10 cellular contexts compared by ENCODE assay signal in the genomic region with DNA sequence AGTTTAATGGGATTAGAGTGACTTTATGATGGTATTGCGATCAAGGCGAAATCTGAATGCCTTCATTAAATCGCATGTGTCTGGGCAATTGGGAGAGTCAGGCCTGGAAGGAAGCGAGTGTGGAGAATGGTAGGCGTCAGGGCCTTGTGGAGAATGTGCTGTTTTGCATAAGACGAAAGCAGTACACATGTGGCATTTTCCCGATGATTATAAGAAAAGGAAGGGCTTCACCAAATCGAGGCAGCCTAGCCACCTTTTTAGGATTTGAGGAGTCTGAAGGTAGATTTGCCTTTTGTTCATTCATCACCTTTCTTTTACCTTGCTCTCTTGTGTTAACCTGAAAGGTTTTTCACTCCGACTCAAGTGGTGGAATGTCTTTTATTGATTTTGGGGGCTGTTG. TPM values are rescaled to one million over a fixed set of nuclear protein-coding genes. Genes with fewer than 3 reads are reported as not detected.
DNase-seq lines count a peak whose midpoint lies in the region; TF ChIP-seq lines count a peak whose summit lies in the region.
"Had no signal": no experiment of that assay in that cellular context is flagged by ENCODE, and none has a peak within 500 bp of the region (broad histone marks: within the 10 kb centered on the region; RNA-seq: fewer than 3 reads in every experiment).

No MANE protein-coding gene starts in this region.

- intact Hi-C loops in activated T-helper 1 cell treated with anti-CD3 and anti-CD28 coated beads, Interleukin-12 subunit alpha, Interleukin-12 subunit beta, Interleukin-2, Interleukin-4 antibody, amounts not matched to agents 30 ng/mL and 10 ng/mL and 1 ng/mL, durations not matched to agents 14 hours and 24 hours and 36 hours (cut with micrococcal nuclease) = no loop called here

- H3K27me3 Mint-ChIP-seq in HFFc6 (ENCODE audit: insufficient read depth) (no peaks in the 10 kb centered on the region; the same call in 1 of the 2 replicates), brain (no peaks in the 10 kb centered on the region)
- H3K27me3 Mint-ChIP-seq in activated T-helper 1 cell treated with anti-CD3 and anti-CD28 coated beads, Interleukin-12 subunit alpha, Interleukin-12 subunit beta, Interleukin-2, Interleukin-4 antibody, amounts not matched to agents 30 ng/mL and 10 ng/mL and 1 ng/mL, durations not matched to agents 14 hours and 24 hours and 36 hours (ENCODE audit: insufficient read depth) = peaks cover 58% of the 10 kb centered on the region
- peaks cover 26 to 74% of the 10 kb centered on the region in 2 donors for H3K27me3 Mint-ChIP-seq in CD8-positive, alpha-beta memory T cell

- H3K36me3 ChIP-seq in CD8-positive, alpha-beta memory T cell (ENCODE audit: insufficient read depth, low read length) = no peaks in the 10 kb centered on the region

- H3K27ac ChIP-seq in temporal lobe (ENCODE audit: low read depth, low read length) = peak overlapping the region; percentile 94
- no peak overlapping the region for H3K27ac ChIP-seq in CD8-positive, alpha-beta memory T cell (ENCODE audit: low read depth, low read length)
- H3K27ac ChIP-seq: RWPE1 had no signal

- H3K4me1 ChIP-seq in CD8-positive, alpha-beta memory T cell (ENCODE audit: insufficient read depth, low read length) = no peaks in the 10 kb centered on the region

- CTCF ChIA-PET in CD8-positive, alpha-beta memory T cell (lab: Charles Lee) = no interaction called here

- peaks cover 89% of the 10 kb centered on the region for H3K4me1 Mint-ChIP-seq in HFFc6 (ENCODE audit: low read depth)
- peaks cover 90% of the 10 kb centered on the region for H3K4me1 Mint-ChIP-seq in brain
- no peaks in the 10 kb centered on the region for H3K4me1 Mint-ChIP-seq in activated T-helper 1 cell treated with anti-CD3 and anti-CD28 coated beads, Interleukin-12 subunit alpha, Interleukin-12 subunit beta, Interleukin-2, Interleukin-4 antibody, amounts not matched to agents 30 ng/mL and 10 ng/mL and 1 ng/mL, durations not matched to agents 14 hours and 24 hours and 36 hours (ENCODE audit: low read depth)
- H3K4me1 Mint-ChIP-seq in CD8-positive, alpha-beta memory T cell = peaks cover 14 to 31% (median 16%) of the 10 kb centered on the region in 3 donors

- POLR2A ChIA-PET in CD8-positive, alpha-beta memory T cell (lab: Charles Lee) = no interaction called here

- H3K4me3 Mint-ChIP-seq in HFFc6 = peak overlapping the region; percentile 85
- H3K4me3 Mint-ChIP-seq in brain = peak overlapping the region; percentile 84 to 90 (median 86)
- no peak overlapping the region for H3K4me3 Mint-ChIP-seq in activated T-helper 1 cell treated with anti-CD3 and anti-CD28 coated beads, Interleukin-12 subunit alpha, Interleukin-12 subunit beta, Interleukin-2, Interleukin-4 antibody, amounts not matched to agents 30 ng/mL and 10 ng/mL and 1 ng/mL, durations not matched to agents 14 hours and 24 hours and 36 hours
- peak overlapping the region in 1 of 7 donors; percentile 12 for H3K4me3 Mint-ChIP-seq in CD8-positive, alpha-beta memory T cell

- TF ChIP-seq CTCF in HFFc6 (IDR thresholded peaks at IDR 0.05) = no peak
- no peak for TF ChIP-seq CTCF in brain (conservative IDR thresholded peaks at IDR 0.05)

- H3K27ac Mint-ChIP-seq in HFFc6 (peak overlapping the region; percentile 98), brain (peak overlapping the region; percentile 99 to 100 (median 99))
- no peak overlapping the region for H3K27ac Mint-ChIP-seq in activated T-helper 1 cell treated with anti-CD3 and anti-CD28 coated beads, Interleukin-12 subunit alpha, Interleukin-12 subunit beta, Interleukin-2, Interleukin-4 antibody, amounts not matched to agents 30 ng/mL and 10 ng/mL and 1 ng/mL, durations not matched to agents 14 hours and 24 hours and 36 hours
- H3K27ac Mint-ChIP-seq in CD8-positive, alpha-beta memory T cell = peak overlapping the region in 2 of 8 donors; percentile 34 to 62

- H3K36me3 Mint-ChIP-seq in HFFc6 (ENCODE audit: low read depth) (peaks cover 47% of the 10 kb centered on the region), brain (peaks cover 56% of the 10 kb centered on the region)
- H3K36me3 Mint-ChIP-seq in activated T-helper 1 cell treated with anti-CD3 and anti-CD28 coated beads, Interleukin-12 subunit alpha, Interleukin-12 subunit beta, Interleukin-2, Interleukin-4 antibody, amounts not matched to agents 30 ng/mL and 10 ng/mL and 1 ng/mL, durations not matched to agents 14 hours and 24 hours and 36 hours (ENCODE audit: low read depth) = no peaks in the 10 kb centered on the region
- H3K36me3 Mint-ChIP-seq in CD8-positive, alpha-beta memory T cell = peaks cover 3 to 6% (median 5%) of the 10 kb centered on the region in 3 donors

- no peak overlapping the region for H3K4me3 ChIP-seq in CD8-positive, alpha-beta memory T cell (ENCODE audit: low read length)

- DNase-seq in HFFc6 (no peak), left kidney (ENCODE audit: low read depth, low spot score) (peak; percentile 24), NCI-H1417 (lab: John Stamatoyannopoulos, UW) (no peak), middle frontal gyrus (ENCODE audit: extremely low spot score, low spot score) (no peak)
- no peak for DNase-seq in activated T-helper 1 cell treated with anti-CD3 and anti-CD28 coated beads, Interleukin-12 subunit alpha, Interleukin-12 subunit beta, Interleukin-2, Interleukin-4 antibody, amounts not matched to agents 30 ng/mL and 10 ng/mL and 1 ng/mL, durations not matched to agents 14 hours and 24 hours and 36 hours (ENCODE audit: low spot score)
- DNase-seq in CD8-positive, alpha-beta memory T cell = no peak
- DNase-seq: cerebellar nuclear complex had no signal

- H3K9me3 ChIP-seq in CD8-positive, alpha-beta memory T cell (ENCODE audit: low read length) = no peaks in the 10 kb centered on the region

- H3K27me3 ChIP-seq in CD8-positive, alpha-beta memory T cell (ENCODE audit: insufficient read depth, low read length, poor library complexity, severe bottlenecking) = peaks cover 4% of the 10 kb centered on the region

- no peaks in the 10 kb centered on the region for H3K9me3 Mint-ChIP-seq in HFFc6
- H3K9me3 Mint-ChIP-seq in brain = peaks cover 0 to 20% (median 10%) of the 10 kb centered on the region in 5 experiments
- no peaks in the 10 kb centered on the region for H3K9me3 Mint-ChIP-seq in activated T-helper 1 cell treated with anti-CD3 and anti-CD28 coated beads, Interleukin-12 subunit alpha, Interleukin-12 subunit beta, Interleukin-2, Interleukin-4 antibody, amounts not matched to agents 30 ng/mL and 10 ng/mL and 1 ng/mL, durations not matched to agents 14 hours and 24 hours and 36 hours
- peaks cover 0 to 5% (median 4%) of the 10 kb centered on the region in 5 donors for H3K9me3 Mint-ChIP-seq in CD8-positive, alpha-beta memory T cell

RNA-seq across cellular contexts. Expression of a gene that starts 1.0 kb away (rescaled TPM):
- 10 to 100 TPM; 43.1 to 56.6 (median 50.1) TPM for total RNA-seq in HFFc6 (2021; fragmentation: NEBNext Ultra II Directional; extraction: Animal tissue kit (Norgen Biotek cat#: 25700))
- 51.6 TPM for polyA plus RNA-seq in brain (ENCODE audit: insufficient read depth, low read depth, low replicate concordance)
- total RNA-seq in temporal lobe = 184 TPM
- total RNA-seq in activated T-helper 1 cell treated with anti-CD3 and anti-CD28 coated beads, Interleukin-12 subunit alpha, Interleukin-12 subunit beta, Interleukin-2, Interleukin-4 antibody, amounts not matched to agents 30 ng/mL and 10 ng/mL and 1 ng/mL, durations not matched to agents 14 hours and 24 hours and 36 hours = 0.71 and 1.5 TPM in 2 replicates
- 1 to 10 TPM; 6.1 to 6.3 TPM for total RNA-seq in CD8-positive, alpha-beta memory T cell
- polyA plus RNA-seq in CD8-positive, alpha-beta memory T cell = 0.70 TPM

Comparison
In these comparisons a context has a peak if more than half of its experiments do, and no peak if none do; other contexts are left out.
1. RNA of a gene that starts 1.0 kb away (total RNA-seq): 184 TPM in temporal lobe (single experiment) and 43.1 to 56.6 TPM in HFFc6; 6.1 to 6.3 TPM in CD8-positive, alpha-beta memory T cell and 0.71 to 1.5 TPM in activated T-helper 1 cell treated with anti-CD3 and anti-CD28 coated beads, Interleukin-12 subunit alpha, Interleukin-12 subunit beta, Interleukin-2, Interleukin-4 antibody, amounts not matched to agents 30 ng/mL and 10 ng/mL and 1 ng/mL, durations not matched to agents 14 hours and 24 hours and 36 hours; every median in the first group is over 4 times any median in the second.